ENCODE assay signal across 2 cellular contexts in the genomic region with DNA sequence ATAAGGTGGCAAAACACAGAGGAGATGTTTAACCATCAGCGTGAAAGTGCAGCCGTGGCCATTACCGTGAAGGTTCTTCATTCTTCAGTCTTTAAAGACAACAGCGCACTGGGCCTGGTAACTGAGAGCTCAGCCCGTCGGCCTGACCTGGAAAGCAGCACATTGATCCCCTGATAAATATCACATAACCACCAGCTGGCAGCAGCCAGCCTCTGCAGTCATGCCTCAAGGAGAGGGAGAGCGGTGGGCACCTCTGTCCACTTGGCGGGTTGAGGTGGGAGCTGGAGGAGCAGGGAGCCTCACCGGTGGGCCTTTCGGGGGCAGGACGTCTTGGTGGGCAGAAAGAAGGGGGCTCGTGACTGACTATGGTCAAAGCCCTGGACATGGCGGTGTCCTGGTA.
TF ChIP-seq lines count a peak whose summit lies in the region.

No MANE protein-coding gene starts in this region.

TF ChIP-seq in IMR-90, 13 proteins besides CTCF, POLR2A, EP300 and RAD21 (continued from another document):
- TF ChIP-seq, protein P1, sequence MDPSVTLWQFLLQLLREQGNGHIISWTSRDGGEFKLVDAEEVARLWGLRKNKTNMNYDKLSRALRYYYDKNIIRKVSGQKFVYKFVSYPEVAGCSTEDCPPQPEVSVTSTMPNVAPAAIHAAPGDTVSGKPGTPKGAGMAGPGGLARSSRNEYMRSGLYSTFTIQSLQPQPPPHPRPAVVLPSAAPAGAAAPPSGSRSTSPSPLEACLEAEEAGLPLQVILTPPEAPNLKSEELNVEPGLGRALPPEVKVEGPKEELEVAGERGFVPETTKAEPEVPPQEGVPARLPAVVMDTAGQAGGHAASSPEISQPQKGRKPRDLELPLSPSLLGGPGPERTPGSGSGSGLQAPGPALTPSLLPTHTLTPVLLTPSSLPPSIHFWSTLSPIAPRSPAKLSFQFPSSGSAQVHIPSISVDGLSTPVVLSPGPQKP (IDR thresholded peaks at IDR 0.05; ENCODE audit: borderline replicate concordance, low read depth, low read length): no peak
- TF ChIP-seq NFE2L2 (IDR thresholded peaks at IDR 0.05; ENCODE audit: low read depth, low read length) (no peak), SMC3 (IDR thresholded peaks at IDR 0.05; ENCODE audit: low read depth, low read length) (no peak), CEBPB (IDR thresholded peaks at IDR 0.05; ENCODE audit: low read depth, low read length) (no peak), MAFK (IDR thresholded peaks at IDR 0.05; ENCODE audit: low read depth, low read length) (no peak), RFX5 (IDR thresholded peaks at IDR 0.05; ENCODE audit: low read depth, low read length) (no peak), MAZ (IDR thresholded peaks at IDR 0.05; ENCODE audit: borderline replicate concordance, low read depth, low read length) (no peak), BHLHE40 (IDR thresholded peaks at IDR 0.05; ENCODE audit: low read depth, low read length) (no peak), MXI1 (IDR thresholded peaks at IDR 0.05; ENCODE audit: borderline replicate concordance, low read depth, low read length) (no peak)
- TF ChIP-seq, protein P2, sequence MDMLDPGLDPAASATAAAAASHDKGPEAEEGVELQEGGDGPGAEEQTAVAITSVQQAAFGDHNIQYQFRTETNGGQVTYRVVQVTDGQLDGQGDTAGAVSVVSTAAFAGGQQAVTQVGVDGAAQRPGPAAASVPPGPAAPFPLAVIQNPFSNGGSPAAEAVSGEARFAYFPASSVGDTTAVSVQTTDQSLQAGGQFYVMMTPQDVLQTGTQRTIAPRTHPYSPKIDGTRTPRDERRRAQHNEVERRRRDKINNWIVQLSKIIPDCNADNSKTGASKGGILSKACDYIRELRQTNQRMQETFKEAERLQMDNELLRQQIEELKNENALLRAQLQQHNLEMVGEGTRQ (IDR thresholded peaks at IDR 0.05; ENCODE audit: low read depth, low read length): no peak

TF ChIP-seq in WTC11, 78 proteins besides CTCF, POLR2A, EP300 and RAD21 (continued from another document):
- TF ChIP-seq, protein P3, sequence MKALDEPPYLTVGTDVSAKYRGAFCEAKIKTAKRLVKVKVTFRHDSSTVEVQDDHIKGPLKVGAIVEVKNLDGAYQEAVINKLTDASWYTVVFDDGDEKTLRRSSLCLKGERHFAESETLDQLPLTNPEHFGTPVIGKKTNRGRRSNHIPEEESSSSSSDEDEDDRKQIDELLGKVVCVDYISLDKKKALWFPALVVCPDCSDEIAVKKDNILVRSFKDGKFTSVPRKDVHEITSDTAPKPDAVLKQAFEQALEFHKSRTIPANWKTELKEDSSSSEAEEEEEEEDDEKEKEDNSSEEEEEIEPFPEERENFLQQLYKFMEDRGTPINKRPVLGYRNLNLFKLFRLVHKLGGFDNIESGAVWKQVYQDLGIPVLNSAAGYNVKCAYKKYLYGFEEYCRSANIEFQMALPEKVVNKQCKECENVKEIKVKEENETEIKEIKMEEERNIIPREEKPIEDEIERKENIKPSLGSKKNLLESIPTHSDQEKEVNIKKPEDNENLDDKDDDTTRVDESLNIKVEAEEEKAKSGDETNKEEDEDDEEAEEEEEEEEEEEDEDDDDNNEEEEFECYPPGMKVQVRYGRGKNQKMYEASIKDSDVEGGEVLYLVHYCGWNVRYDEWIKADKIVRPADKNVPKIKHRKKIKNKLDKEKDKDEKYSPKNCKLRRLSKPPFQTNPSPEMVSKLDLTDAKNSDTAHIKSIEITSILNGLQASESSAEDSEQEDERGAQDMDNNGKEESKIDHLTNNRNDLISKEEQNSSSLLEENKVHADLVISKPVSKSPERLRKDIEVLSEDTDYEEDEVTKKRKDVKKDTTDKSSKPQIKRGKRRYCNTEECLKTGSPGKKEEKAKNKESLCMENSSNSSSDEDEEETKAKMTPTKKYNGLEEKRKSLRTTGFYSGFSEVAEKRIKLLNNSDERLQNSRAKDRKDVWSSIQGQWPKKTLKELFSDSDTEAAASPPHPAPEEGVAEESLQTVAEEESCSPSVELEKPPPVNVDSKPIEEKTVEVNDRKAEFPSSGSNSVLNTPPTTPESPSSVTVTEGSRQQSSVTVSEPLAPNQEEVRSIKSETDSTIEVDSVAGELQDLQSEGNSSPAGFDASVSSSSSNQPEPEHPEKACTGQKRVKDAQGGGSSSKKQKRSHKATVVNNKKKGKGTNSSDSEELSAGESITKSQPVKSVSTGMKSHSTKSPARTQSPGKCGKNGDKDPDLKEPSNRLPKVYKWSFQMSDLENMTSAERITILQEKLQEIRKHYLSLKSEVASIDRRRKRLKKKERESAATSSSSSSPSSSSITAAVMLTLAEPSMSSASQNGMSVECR (CRISPR knock-in tag; IDR thresholded peaks at IDR 0.05; ENCODE audit: borderline replicate concordance): no peak
- TF ChIP-seq, protein P4, sequence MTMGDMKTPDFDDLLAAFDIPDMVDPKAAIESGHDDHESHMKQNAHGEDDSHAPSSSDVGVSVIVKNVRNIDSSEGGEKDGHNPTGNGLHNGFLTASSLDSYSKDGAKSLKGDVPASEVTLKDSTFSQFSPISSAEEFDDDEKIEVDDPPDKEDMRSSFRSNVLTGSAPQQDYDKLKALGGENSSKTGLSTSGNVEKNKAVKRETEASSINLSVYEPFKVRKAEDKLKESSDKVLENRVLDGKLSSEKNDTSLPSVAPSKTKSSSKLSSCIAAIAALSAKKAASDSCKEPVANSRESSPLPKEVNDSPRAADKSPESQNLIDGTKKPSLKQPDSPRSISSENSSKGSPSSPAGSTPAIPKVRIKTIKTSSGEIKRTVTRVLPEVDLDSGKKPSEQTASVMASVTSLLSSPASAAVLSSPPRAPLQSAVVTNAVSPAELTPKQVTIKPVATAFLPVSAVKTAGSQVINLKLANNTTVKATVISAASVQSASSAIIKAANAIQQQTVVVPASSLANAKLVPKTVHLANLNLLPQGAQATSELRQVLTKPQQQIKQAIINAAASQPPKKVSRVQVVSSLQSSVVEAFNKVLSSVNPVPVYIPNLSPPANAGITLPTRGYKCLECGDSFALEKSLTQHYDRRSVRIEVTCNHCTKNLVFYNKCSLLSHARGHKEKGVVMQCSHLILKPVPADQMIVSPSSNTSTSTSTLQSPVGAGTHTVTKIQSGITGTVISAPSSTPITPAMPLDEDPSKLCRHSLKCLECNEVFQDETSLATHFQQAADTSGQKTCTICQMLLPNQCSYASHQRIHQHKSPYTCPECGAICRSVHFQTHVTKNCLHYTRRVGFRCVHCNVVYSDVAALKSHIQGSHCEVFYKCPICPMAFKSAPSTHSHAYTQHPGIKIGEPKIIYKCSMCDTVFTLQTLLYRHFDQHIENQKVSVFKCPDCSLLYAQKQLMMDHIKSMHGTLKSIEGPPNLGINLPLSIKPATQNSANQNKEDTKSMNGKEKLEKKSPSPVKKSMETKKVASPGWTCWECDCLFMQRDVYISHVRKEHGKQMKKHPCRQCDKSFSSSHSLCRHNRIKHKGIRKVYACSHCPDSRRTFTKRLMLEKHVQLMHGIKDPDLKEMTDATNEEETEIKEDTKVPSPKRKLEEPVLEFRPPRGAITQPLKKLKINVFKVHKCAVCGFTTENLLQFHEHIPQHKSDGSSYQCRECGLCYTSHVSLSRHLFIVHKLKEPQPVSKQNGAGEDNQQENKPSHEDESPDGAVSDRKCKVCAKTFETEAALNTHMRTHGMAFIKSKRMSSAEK (CRISPR knock-in tag; IDR thresholded peaks at IDR 0.05; ENCODE audit: borderline replicate concordance): no peak
- TF ChIP-seq, protein P5, sequence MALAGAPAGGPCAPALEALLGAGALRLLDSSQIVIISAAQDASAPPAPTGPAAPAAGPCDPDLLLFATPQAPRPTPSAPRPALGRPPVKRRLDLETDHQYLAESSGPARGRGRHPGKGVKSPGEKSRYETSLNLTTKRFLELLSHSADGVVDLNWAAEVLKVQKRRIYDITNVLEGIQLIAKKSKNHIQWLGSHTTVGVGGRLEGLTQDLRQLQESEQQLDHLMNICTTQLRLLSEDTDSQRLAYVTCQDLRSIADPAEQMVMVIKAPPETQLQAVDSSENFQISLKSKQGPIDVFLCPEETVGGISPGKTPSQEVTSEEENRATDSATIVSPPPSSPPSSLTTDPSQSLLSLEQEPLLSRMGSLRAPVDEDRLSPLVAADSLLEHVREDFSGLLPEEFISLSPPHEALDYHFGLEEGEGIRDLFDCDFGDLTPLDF (CRISPR knock-in tag; IDR thresholded peaks at IDR 0.05): no peak
- TF ChIP-seq ZNF671 (CRISPR knock-in tag; IDR thresholded peaks at IDR 0.05): no peak
- no peak for TF ChIP-seq ATF1 (CRISPR knock-in tag; IDR thresholded peaks at IDR 0.05)
- TF ChIP-seq, protein P6, sequence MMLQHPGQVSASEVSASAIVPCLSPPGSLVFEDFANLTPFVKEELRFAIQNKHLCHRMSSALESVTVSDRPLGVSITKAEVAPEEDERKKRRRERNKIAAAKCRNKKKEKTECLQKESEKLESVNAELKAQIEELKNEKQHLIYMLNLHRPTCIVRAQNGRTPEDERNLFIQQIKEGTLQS (CRISPR knock-in tag; conservative IDR thresholded peaks at IDR 0.05): no peak
- TF ChIP-seq JAZF1 (CRISPR knock-in tag; IDR thresholded peaks at IDR 0.05): no peak
